In the genomic region with DNA sequence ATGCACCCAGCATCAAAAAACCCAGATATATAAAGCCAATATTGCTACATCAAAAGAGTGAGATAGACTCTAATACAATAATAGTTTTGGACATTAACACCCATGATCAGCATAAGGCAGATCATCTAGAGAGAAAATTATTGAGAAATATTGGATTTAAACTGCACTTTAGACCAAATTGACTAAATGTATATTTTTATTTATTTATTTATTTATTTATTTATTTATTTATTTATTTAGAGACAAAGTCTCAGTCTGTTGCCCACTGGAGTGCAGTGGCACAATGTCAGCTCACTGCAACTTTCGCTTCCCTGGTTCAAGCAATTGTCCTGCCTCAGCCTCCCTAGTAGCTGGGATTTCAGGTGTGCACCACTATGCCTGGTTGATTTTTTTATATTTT, we compare ENCODE assay signal across 8 cellular contexts.
"Had no signal": no experiment of that assay in that cellular context is flagged by ENCODE, and none has a peak within 500 bp of the region (broad histone marks: within the 10 kb centered on the region; RNA-seq: fewer than 3 reads in every experiment).

No MANE protein-coding gene starts in this region.

- DNase-seq: GDM1, GF-D8 had no signal

- ATAC-seq: GM12878 had no signal

- H3K4me3 ChIP-seq: GM12878 had no signal

- FAIRE-seq: G401.6, GM12878, GM12891, GM12892, GM18507, GM19239 had no signal
